In genomic region chr4:122879001-122879400, GRCh38 we compare ENCODE assay signal across 15 cellular contexts.
"Had no signal": no experiment of that assay in that cellular context is flagged by ENCODE, and none has a peak within 500 bp of the region (broad histone marks: within the 10 kb centered on the region; RNA-seq: fewer than 3 reads in every experiment).

No MANE protein-coding gene starts in this region.

- H3K4me3 Mint-ChIP-seq: dendritic cell treated with granulocyte-macrophage colony-stimulating factor and Interleukin-4, amounts not matched to agents 40 ng/mL and 50 ng/mL, for 4 days; neural crest cell had no signal

- H3K4me1 ChIP-seq: breast epithelium, spleen, upper lobe of right lung had no signal

- H3K27me3 ChIP-seq: breast epithelium, ovary, stomach, upper lobe of right lung had no signal

- H3K27me3 Mint-ChIP-seq: dendritic cell treated with granulocyte-macrophage colony-stimulating factor and Interleukin-4, amounts not matched to agents 40 ng/mL and 50 ng/mL, for 4 days had no signal

- H3K27ac ChIP-seq: breast epithelium, ovary, spleen, stomach, thoracic aorta, upper lobe of right lung had no signal

- ATAC-seq: activated CD4-positive, CD25-positive, alpha-beta regulatory T cell treated with anti-CD3 and anti-CD28 coated beads, Interleukin-2, amount 50 U/mL, for 24 hours; left lobe of liver; sciatic nerve; upper lobe of right lung had no signal

- H3K4me3 ChIP-seq: breast epithelium, ovary, spleen, stomach, thoracic aorta, upper lobe of right lung had no signal

- H3K9me3 ChIP-seq: breast epithelium, ovary, thoracic aorta, upper lobe of right lung had no signal

- H3K36me3 ChIP-seq: breast epithelium, ovary, spleen, upper lobe of right lung had no signal

- H3K27ac Mint-ChIP-seq: dendritic cell treated with granulocyte-macrophage colony-stimulating factor and Interleukin-4, amounts not matched to agents 40 ng/mL and 50 ng/mL, for 4 days had no signal

- H3K4me1 Mint-ChIP-seq: neural crest cell had no signal

- DNase-seq: activated naive CD4-positive, alpha-beta T cell treated with Interleukin-2 at 50 U/mL for 16 hours; anterior cingulate cortex; cerebellar nuclear complex; effector memory CD4-positive, alpha-beta T cell; ovary; spleen; stomach; upper lobe of right lung had no signal
